Comparison of ENCODE assay signal across 9 cellular contexts in the genomic region with DNA sequence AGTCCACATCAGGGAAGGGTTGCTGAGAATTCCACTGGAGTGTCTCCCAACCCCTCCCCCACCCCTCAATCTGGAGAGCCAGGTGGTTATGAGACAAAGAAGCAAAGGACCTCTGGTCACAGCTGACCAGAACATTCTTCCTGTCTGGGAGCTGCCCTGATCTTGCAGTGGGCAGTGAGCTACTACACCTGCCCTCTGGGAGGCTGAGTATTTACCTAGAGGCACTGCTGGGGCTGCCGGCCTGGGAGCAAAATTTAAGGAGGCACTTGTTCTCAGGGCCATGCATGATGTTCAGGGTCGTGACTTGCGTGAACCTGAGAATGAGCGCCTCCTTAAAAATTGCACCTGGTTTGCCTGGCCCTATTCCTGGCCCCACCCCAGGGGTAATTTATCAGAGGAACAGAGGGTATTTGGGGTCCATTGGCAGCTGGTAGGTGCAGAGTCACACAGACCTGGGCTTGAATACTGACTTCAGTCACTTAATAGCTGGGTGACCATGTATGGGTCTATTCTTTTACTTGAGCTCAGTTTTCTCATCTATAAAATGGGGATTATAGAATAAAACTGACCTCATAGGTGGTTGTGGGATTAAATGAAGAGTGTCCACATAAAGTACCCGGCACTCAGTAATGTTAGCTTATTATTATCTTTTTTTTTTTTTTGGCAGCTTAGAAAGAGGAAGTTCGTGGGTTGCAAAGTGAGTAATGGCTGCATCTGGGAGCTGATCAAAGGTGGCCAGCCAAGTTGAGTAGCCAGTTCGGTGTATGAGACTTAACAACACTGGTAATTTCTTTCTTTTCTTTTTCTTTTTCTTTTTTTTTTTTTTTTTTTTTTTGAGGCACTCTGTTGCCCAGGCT.
DNase-seq lines count a peak whose midpoint lies in the region; ATAC-seq and TF ChIP-seq lines count a peak whose summit lies in the region.
"Had no signal": no experiment of that assay in that cellular context is flagged by ENCODE, and none has a peak within 500 bp of the region (broad histone marks: within the 10 kb centered on the region; RNA-seq: fewer than 3 reads in every experiment).

No MANE protein-coding gene starts in this region.

- H3K9ac ChIP-seq in OCI-LY3 (ENCODE audit: low read length): peak overlapping the region; percentile 27; the same call in 1 of the 2 replicates

- DNase-seq in AML-193 (lab: John Stamatoyannopoulos, UW) (peak; percentile 66 to 78), H7 (peak; percentile 44), fibroblast of peridontal ligament (ENCODE audit: extremely low read depth) (peak; percentile 44), RKO (ENCODE audit: low spot score) (no peak), erythroblast (lab: John Stamatoyannopoulos, UW) (no peak)
- DNase-seq: immature natural killer cell had no signal

- no peaks in the 10 kb centered on the region for H4K20me1 ChIP-seq in OCI-LY3 (ENCODE audit: insufficient read depth, low read length)

- H3K79me2 ChIP-seq in OCI-LY3 (ENCODE audit: low read length): no peaks in the 10 kb centered on the region

- no peaks in the 10 kb centered on the region for H3K9me3 ChIP-seq in OCI-LY3 (ENCODE audit: insufficient read depth, low read length)

- no peak for TF ChIP-seq CTCF in OCI-LY3 (IDR thresholded peaks at IDR 0.05; ENCODE audit: low read depth, low read length)

- H3K27me3 ChIP-seq in H7 (ENCODE audit: control insufficient read depth, insufficient read depth, low read length) (no peaks in the 10 kb centered on the region), OCI-LY3 (ENCODE audit: low read depth, low read length) (peaks cover 48% of the 10 kb centered on the region)

- peaks cover 13% of the 10 kb centered on the region for H3K4me1 ChIP-seq in OCI-LY3 (ENCODE audit: low read length)

- ATAC-seq in HG02642 (IDR thresholded peaks at IDR 0.05; ENCODE audit: poor library complexity, unreplicated experiment) (no peak), HG02870 (IDR thresholded peaks at IDR 0.05; ENCODE audit: unreplicated experiment) (no peak)

- TF ChIP-seq POLR2A in erythroblast (IDR thresholded peaks at IDR 0.05; ENCODE audit: low read length): no peak

- peak overlapping the region; percentile 87 for H3K4me2 ChIP-seq in OCI-LY3 (ENCODE audit: low read length)

- H3K27ac ChIP-seq in OCI-LY3 (ENCODE audit: low read length): no peak overlapping the region

- H3K4me3 ChIP-seq in H7 (ENCODE audit: insufficient read depth, low read depth, low read length) (no peak overlapping the region), OCI-LY3 (ENCODE audit: low read length) (peak overlapping the region; percentile 51)

- peak overlapping the region; percentile 75; the same call in 1 of the 2 replicates for H2AFZ ChIP-seq in OCI-LY3 (ENCODE audit: low read depth, low read length)

- no peaks in the 10 kb centered on the region for H3K36me3 ChIP-seq in H7 (replicated peaks; ENCODE audit: control insufficient read depth, insufficient read depth, low read length)
- H3K36me3 ChIP-seq in OCI-LY3 (replicated peaks; ENCODE audit: low read depth, low read length): no peaks in the 10 kb centered on the region

Comparison
In these comparisons a context has a peak if more than half of its experiments do, and no peak if none do; other contexts are left out.
1. DNase-seq: peak in AML-193 (2 of 2), H7 (single experiment) and fibroblast of peridontal ligament (single experiment); none in RKO (single experiment) and erythroblast (0 of 2).